ENCODE assay signal across 10 cellular contexts in genomic region chr7:10122573-10123100, GRCh38.
A peak's percentile ranks its signal among the peaks of the same experiment; 100 is the strongest.
DNase-seq lines count a peak whose midpoint lies in the region; ATAC-seq and TF ChIP-seq lines count a peak whose summit lies in the region.
"Had no signal": no experiment of that assay in that cellular context is flagged by ENCODE, and none has a peak within 500 bp of the region (broad histone marks: within the 10 kb centered on the region; RNA-seq: fewer than 3 reads in every experiment).

No MANE protein-coding gene starts in this region.

- H2AFZ ChIP-seq in fibroblast of lung (ENCODE audit: low read length), result no peak overlapping the region

- WGBS in stomach, 5 donors, result 21 to 35% (median 34%) methylated on average over 4 of the region's 4 CpGs

- no peaks in the 10 kb centered on the region for H3K36me3 Mint-ChIP-seq in neural crest cell (ENCODE audit: low read depth)
- H3K36me3 Mint-ChIP-seq: activated naive CD8-positive, alpha-beta T cell had no signal

- ATAC-seq in GM19463 (IDR thresholded peaks at IDR 0.05; ENCODE audit: unreplicated experiment), result no peak

- H3K4me3 ChIP-seq in fibroblast of lung (replicated peaks in 1 of 4; ENCODE audit: control extremely low read depth in 1 of 4, insufficient read depth in 1 of 4, low read depth in 3 of 4, low read length in 4 of 4) (no peak overlapping the region), stomach (no peak overlapping the region), vagina (no peak overlapping the region)

- H3K4me1 ChIP-seq in fibroblast of lung (ENCODE audit: control insufficient read depth, extremely low read depth, insufficient read depth, low read length) (no peaks in the 10 kb centered on the region), stomach (peaks cover 0 to 9% (median 0%) of the 10 kb centered on the region in 4 donors), vagina (no peaks in the 10 kb centered on the region)

- no peaks in the 10 kb centered on the region for H3K79me2 ChIP-seq in fibroblast of lung (ENCODE audit: control insufficient read depth, insufficient read depth, low read length)

- no peak overlapping the region for H3K4me2 ChIP-seq in fibroblast of lung (ENCODE audit: extremely low read depth, insufficient read depth, low read length)

- intact Hi-C loops in stomach (cut with DNase I; ENCODE audit: low total_unique reads) (no loop called here), vagina (cut with DNase I) (no loop called here)

- peak overlapping the region; percentile 92 for H3K27ac Mint-ChIP-seq in neural crest cell (ENCODE audit: unreplicated experiment)
- H3K27ac Mint-ChIP-seq: activated naive CD8-positive, alpha-beta T cell had no signal

- H3K4me1 Mint-ChIP-seq in neural crest cell, result peaks cover 33% of the 10 kb centered on the region

- no peak for TF ChIP-seq EP300 in stomach (IDR thresholded peaks at IDR 0.05)

- TF ChIP-seq CTCF in fibroblast of lung (conservative IDR thresholded peaks at IDR 0.05 in 1 of 2, IDR thresholded peaks at IDR 0.05 in 1 of 2; ENCODE audit: low read depth in 1 of 2, low read length in 2 of 2), result no peak
- no peak for TF ChIP-seq CTCF in neural crest cell (conservative IDR thresholded peaks at IDR 0.05)
- no peak for TF ChIP-seq CTCF in stomach (IDR thresholded peaks at IDR 0.05)
- no peak for TF ChIP-seq CTCF in vagina (IDR thresholded peaks at IDR 0.05)

- H3K27ac ChIP-seq in fibroblast of lung (ENCODE audit: insufficient read depth, low read length) (no peak overlapping the region), stomach (no peak overlapping the region), vagina (no peak overlapping the region)

- no peaks in the 10 kb centered on the region for H3K27me3 ChIP-seq in fibroblast of lung (ENCODE audit: control insufficient read depth, insufficient read depth, low read length)
- no peaks in the 10 kb centered on the region for H3K27me3 ChIP-seq in stomach
- H3K27me3 ChIP-seq in vagina, result no peaks in the 10 kb centered on the region

- no peaks in the 10 kb centered on the region for H3K27me3 Mint-ChIP-seq in neural crest cell (ENCODE audit: low read depth)
- H3K27me3 Mint-ChIP-seq: activated naive CD8-positive, alpha-beta T cell had no signal

- TF ChIP-seq POLR2A in stomach (IDR thresholded peaks at IDR 0.05) (no peak), vagina (IDR thresholded peaks at IDR 0.05) (no peak)

- DNase-seq in H4 (ENCODE audit: low spot score), result peak; percentile 53
- DNase-seq in NCI-H748 treated with DMSO at 0.1 percent for 48 hours (lab: John Stamatoyannopoulos, UW), result peak; percentile 61
- DNase-seq in fibroblast of lung (ENCODE audit: low read depth in 2 of 2), result peak; percentile 1 to 9
- DNase-seq in neural crest cell (ENCODE audit: low read depth, low spot score), result peak; percentile 33
- no peak for DNase-seq in stimulated activated CD4-positive, alpha-beta T cell treated with anti-CD3 and anti-CD28 coated beads, Interleukin-2, amount 100 ng/mL, for 24 hours
- DNase-seq in stomach, result no peak
- DNase-seq in vagina (ENCODE audit: extremely low spot score in 2 of 2), result no peak
- DNase-seq: stimulated activated naive CD4-positive, alpha-beta T cell had no signal

- H3K4me3 Mint-ChIP-seq in neural crest cell, result peak overlapping the region; percentile 68
- H3K4me3 Mint-ChIP-seq: activated naive CD8-positive, alpha-beta T cell had no signal

- no peak overlapping the region for H3K9ac ChIP-seq in fibroblast of lung (ENCODE audit: insufficient read depth, low read length)

- H3K9me3 ChIP-seq in fibroblast of lung (ENCODE audit: control insufficient read depth, insufficient read depth, low read depth, low read length) (no peaks in the 10 kb centered on the region), stomach (no peaks in the 10 kb centered on the region), vagina (no peaks in the 10 kb centered on the region)

- H3K9me3 Mint-ChIP-seq in neural crest cell, result peaks cover 2% of the 10 kb centered on the region

- H3K36me3 ChIP-seq in fibroblast of lung (ENCODE audit: control insufficient read depth, insufficient read depth, low read length), result no peaks in the 10 kb centered on the region
- H3K36me3 ChIP-seq in stomach, result no peaks in the 10 kb centered on the region
- no peaks in the 10 kb centered on the region for H3K36me3 ChIP-seq in vagina

- H4K20me1 ChIP-seq in fibroblast of lung (ENCODE audit: control insufficient read depth, extremely low read depth, insufficient read depth, low read length), result no peaks in the 10 kb centered on the region

Comparison
In these comparisons a context has a peak if more than half of its experiments do, and no peak if none do; other contexts are left out.
1. DNase-seq: peak in H4 (single experiment), NCI-H748 treated with DMSO at 0.1 percent for 48 hours (single experiment), fibroblast of lung (2 of 2) and neural crest cell (single experiment); none in stimulated activated CD4-positive, alpha-beta T cell treated with anti-CD3 and anti-CD28 coated beads, Interleukin-2, amount 100 ng/mL, for 24 hours (0 of 2), stomach (single experiment) and vagina (0 of 2).